In genomic region chr14:69260246-69260978, GRCh38 we compare ENCODE assay signal across 8 cellular contexts. TPM values are rescaled to one million over a fixed set of nuclear protein-coding genes. Genes with fewer than 3 reads are reported as not detected.
DNase-seq lines count a peak whose midpoint lies in the region; ATAC-seq, FAIRE-seq and TF ChIP-seq lines count a peak whose summit lies in the region.

No MANE protein-coding gene starts in this region.

- peak overlapping the region; percentile 72 for H3K4me3 Mint-ChIP-seq in activated naive CD8-positive, alpha-beta T cell treated with anti-CD3 and anti-CD28 coated beads for 36 hours

- peak overlapping the region; percentile 71 for H3K4me3 ChIP-seq in iPS-18c (ENCODE audit: insufficient read depth, low read depth, low read length)

- H3K27ac Mint-ChIP-seq in activated naive CD8-positive, alpha-beta T cell treated with anti-CD3 and anti-CD28 coated beads for 36 hours, result no peak overlapping the region

- H3K4me1 Mint-ChIP-seq in activated naive CD8-positive, alpha-beta T cell treated with anti-CD3 and anti-CD28 coated beads for 36 hours, result peaks cover 1% of the 10 kb centered on the region

- in situ Hi-C loops in ACHN (cut with HindIII; ENCODE audit: low pct_ligation_motif_present, low pct_unique_long_range_greater_than_20kb, low sequenced_read_pairs), result no loop called here
- in situ Hi-C loops in GM13977 (cut with MboI; ENCODE audit: low pct_unique_long_range_greater_than_20kb, low sequenced_read_pairs, unreplicated experiment), result no loop called here

- H3K9me3 ChIP-seq in iPS-18c (ENCODE audit: control insufficient read depth, insufficient read depth, low read length), result no peaks in the 10 kb centered on the region

- DNase-seq in ACHN (peak; percentile 28), GM13977 (ENCODE audit: low spot score) (peak; percentile 70), RCC 7860 (ENCODE audit: low spot score) (no peak), HK-2 (ENCODE audit: unreplicated experiment) (no peak)
- DNase-seq in activated naive CD8-positive, alpha-beta T cell treated with anti-CD3 and anti-CD28 coated beads for 36 hours, result peak; percentile 35
- DNase-seq in stimulated activated CD8-positive, alpha-beta memory T cell treated with anti-CD3 and anti-CD28 coated beads, Interleukin-4, amount 100 ng/mL, for 48 hours, result peak; percentile 34

- no peaks in the 10 kb centered on the region for H3K36me3 Mint-ChIP-seq in activated naive CD8-positive, alpha-beta T cell treated with anti-CD3 and anti-CD28 coated beads for 36 hours

- H3K9me3 Mint-ChIP-seq in activated naive CD8-positive, alpha-beta T cell treated with anti-CD3 and anti-CD28 coated beads for 36 hours, result no peaks in the 10 kb centered on the region

- TF ChIP-seq CTCF in GM13977 (IDR thresholded peaks at IDR 0.05; ENCODE audit: extremely low read depth, insufficient read depth, missing control alignments), result no peak

- no peak for ATAC-seq in HG03045 (IDR thresholded peaks at IDR 0.05; ENCODE audit: unreplicated experiment)

- FAIRE-seq in RCC 7860 (lab: Jason Lieb, UNC), result no peak

- peaks cover 54% of the 10 kb centered on the region for H3K27me3 Mint-ChIP-seq in activated naive CD8-positive, alpha-beta T cell treated with anti-CD3 and anti-CD28 coated beads for 36 hours

RNA-seq across cellular contexts. Expression of gene GALNT16, which starts 0.5 kb away (rescaled TPM):
- total RNA-seq in activated naive CD8-positive, alpha-beta T cell treated with anti-CD3 and anti-CD28 coated beads for 36 hours, result under 1 TPM; 0.50 to 0.56 TPM

Comparison
In these comparisons a context has a peak if more than half of its experiments do, and no peak if none do; other contexts are left out.
1. DNase-seq: peak in ACHN (single experiment), GM13977 (single experiment), activated naive CD8-positive, alpha-beta T cell treated with anti-CD3 and anti-CD28 coated beads for 36 hours (single experiment) and stimulated activated CD8-positive, alpha-beta memory T cell treated with anti-CD3 and anti-CD28 coated beads, Interleukin-4, amount 100 ng/mL, for 48 hours (single experiment); none in RCC 7860 (single experiment) and HK-2 (single experiment).